8 cellular contexts compared by ENCODE assay signal in the genomic region with DNA sequence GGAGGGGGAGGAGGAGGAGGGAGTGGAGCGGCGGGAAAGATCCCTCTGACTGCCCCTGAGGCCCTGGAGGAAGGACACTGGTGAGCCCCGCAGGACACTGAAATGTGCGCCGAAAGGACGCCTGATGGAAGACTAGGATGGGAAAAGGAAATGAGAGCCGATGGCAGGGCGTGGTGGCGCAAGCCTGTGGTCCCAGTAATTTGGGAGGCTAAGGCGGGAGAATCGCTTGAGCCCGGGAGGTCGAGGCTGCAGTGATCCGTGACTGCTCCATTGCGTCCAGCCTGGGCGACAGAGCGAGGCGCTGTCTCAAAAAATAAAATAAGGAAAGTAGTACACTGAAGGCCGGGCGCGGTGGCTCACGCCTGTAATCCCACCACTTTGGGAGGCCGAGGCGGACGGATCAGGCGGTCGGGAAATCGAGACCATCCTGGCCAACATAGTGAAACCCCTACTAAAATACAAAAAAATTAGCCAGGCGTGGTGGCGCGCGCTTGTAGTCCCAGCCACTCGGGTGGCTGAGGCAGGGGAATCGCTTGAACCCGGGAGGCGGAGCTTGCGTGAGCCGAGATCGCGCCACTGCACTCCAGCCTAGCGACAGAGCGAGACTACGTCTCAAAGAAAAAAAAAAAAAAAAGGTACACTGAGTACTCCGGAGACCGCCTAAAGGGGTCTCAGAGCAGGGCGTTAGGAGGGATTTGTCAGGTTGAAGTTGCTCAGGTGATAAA. TPM values are rescaled to one million over a fixed set of nuclear protein-coding genes. Genes with fewer than 3 reads are reported as not detected.
A peak's percentile ranks its signal among the peaks of the same experiment; 100 is the strongest.
DNase-seq lines count a peak whose midpoint lies in the region; ATAC-seq and FAIRE-seq lines count a peak whose summit lies in the region.

No MANE protein-coding gene starts in this region.

- peaks cover 3% of the 10 kb centered on the region for H3K27me3 Mint-ChIP-seq in activated naive CD8-positive, alpha-beta T cell treated with anti-CD3 and anti-CD28 coated beads for 36 hours

- peaks cover 2% of the 10 kb centered on the region for H3K9me3 ChIP-seq in iPS-18c (ENCODE audit: control insufficient read depth, insufficient read depth, low read length)

- H3K9me3 Mint-ChIP-seq in activated naive CD8-positive, alpha-beta T cell treated with anti-CD3 and anti-CD28 coated beads for 36 hours: no peaks in the 10 kb centered on the region

- H3K4me3 ChIP-seq in iPS-18c (ENCODE audit: insufficient read depth, low read depth, low read length): peak overlapping the region; percentile 52

- peaks cover 17% of the 10 kb centered on the region for H3K4me1 Mint-ChIP-seq in activated naive CD8-positive, alpha-beta T cell treated with anti-CD3 and anti-CD28 coated beads for 36 hours

- peaks cover 37% of the 10 kb centered on the region for H3K36me3 Mint-ChIP-seq in activated naive CD8-positive, alpha-beta T cell treated with anti-CD3 and anti-CD28 coated beads for 36 hours

- in situ Hi-C loops in KBM-7 (cut with MboI; ENCODE audit: low pct_unique_long_range_greater_than_20kb, low sequenced_read_pairs): no loop called here

- H3K4me3 Mint-ChIP-seq in activated naive CD8-positive, alpha-beta T cell treated with anti-CD3 and anti-CD28 coated beads for 36 hours: peak overlapping the region; percentile 94

- DNase-seq in GM19239 (ENCODE audit: insufficient read length, low spot score) (no peak), SHP77 (lab: John Stamatoyannopoulos, UW) (peak; percentile 25 to 44), NCI-H82 (lab: John Stamatoyannopoulos, UW) (no peak), KBM-7 (no peak)
- peak; percentile 73 for DNase-seq in activated naive CD8-positive, alpha-beta T cell treated with anti-CD3 and anti-CD28 coated beads for 36 hours
- DNase-seq in stimulated activated CD4-positive, alpha-beta T cell treated with anti-CD3 and anti-CD28 coated beads, Interleukin-12 subunit alpha, Interleukin-12 subunit beta, amount 100 ng/mL, for 48 hours (ENCODE audit: low read depth in 2 of 3, low spot score in 1 of 3): peak in 2 of 3 donors; percentile 63 to 70

- ATAC-seq in HG03039 (IDR thresholded peaks at IDR 0.05; ENCODE audit: unreplicated experiment): no peak

- peak; percentile 42 for FAIRE-seq in GM19239 (lab: Jason Lieb, UNC)

- H3K27ac Mint-ChIP-seq in activated naive CD8-positive, alpha-beta T cell treated with anti-CD3 and anti-CD28 coated beads for 36 hours: peak overlapping the region; percentile 99

RNA-seq across cellular contexts. Expression of a gene that starts 0.6 kb away (rescaled TPM):
- total RNA-seq in activated naive CD8-positive, alpha-beta T cell treated with anti-CD3 and anti-CD28 coated beads for 36 hours: 100 to 1,000 TPM; 530 to 544 TPM

RNA-seq across cellular contexts. Expression of a gene that starts 27.4 kb away (rescaled TPM):
- 1 to 10 TPM; 2.4 to 2.9 TPM for total RNA-seq in activated naive CD8-positive, alpha-beta T cell treated with anti-CD3 and anti-CD28 coated beads for 36 hours

RNA-seq across cellular contexts. Expression of a gene that starts 38.1 kb away (rescaled TPM):
- not detected for total RNA-seq in activated naive CD8-positive, alpha-beta T cell treated with anti-CD3 and anti-CD28 coated beads for 36 hours

Comparison
In these comparisons a context has a peak if more than half of its experiments do, and no peak if none do; other contexts are left out.
1. DNase-seq: peak in SHP77 (2 of 2), activated naive CD8-positive, alpha-beta T cell treated with anti-CD3 and anti-CD28 coated beads for 36 hours (single experiment) and stimulated activated CD4-positive, alpha-beta T cell treated with anti-CD3 and anti-CD28 coated beads, Interleukin-12 subunit alpha, Interleukin-12 subunit beta, amount 100 ng/mL, for 48 hours (2 of 3); none in GM19239 (single experiment), NCI-H82 (single experiment) and KBM-7 (single experiment).